3 cellular contexts compared by ENCODE assay signal in the genomic region with DNA sequence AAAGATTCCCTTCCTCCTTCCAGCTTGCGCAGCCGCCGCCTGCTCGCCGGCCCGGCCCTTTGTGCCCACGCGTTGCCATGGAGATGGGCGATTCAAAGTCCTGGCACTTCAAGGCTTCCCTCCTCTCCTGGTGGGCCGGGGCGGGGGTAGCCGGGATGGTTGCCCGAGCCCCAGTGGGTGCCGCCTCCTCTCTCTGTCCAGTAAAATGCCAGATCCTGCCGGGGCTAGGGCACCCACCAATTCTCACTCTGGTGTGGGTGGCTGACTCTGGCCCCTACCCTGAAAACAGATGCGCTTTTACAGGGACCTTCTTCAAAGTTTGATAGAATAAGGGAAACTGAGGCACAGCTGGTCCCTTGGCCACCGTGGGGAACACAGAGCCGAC. TPM values are rescaled to one million over a fixed set of nuclear protein-coding genes. Genes with fewer than 3 reads are reported as not detected.
"Had no signal": no experiment of that assay in that cellular context is flagged by ENCODE, and none has a peak within 500 bp of the region (broad histone marks: within the 10 kb centered on the region; RNA-seq: fewer than 3 reads in every experiment).

No MANE protein-coding gene starts in this region.

RNA-seq across cellular contexts. Expression of a gene that starts 22.2 kb away (rescaled TPM):
- total RNA-seq: activated CD8-positive, alpha-beta T cell treated with anti-CD3 and anti-CD28 coated beads for 36 hours; dermis microvascular lymphatic vessel endothelial cell; mononuclear cell had no signal
